5 cellular contexts compared by ENCODE assay signal in genomic region chr5:17149786-17150185, GRCh38.
"Had no signal": no experiment of that assay in that cellular context is flagged by ENCODE, and none has a peak within 500 bp of the region (broad histone marks: within the 10 kb centered on the region; RNA-seq: fewer than 3 reads in every experiment).

No MANE protein-coding gene starts in this region.

- H3K4me3 ChIP-seq: GM23338 had no signal

- H3K27ac Mint-ChIP-seq: GM23338, H9, IgD-negative memory B cell had no signal

- H3K4me2 ChIP-seq: GM23338 had no signal

- H2AFZ ChIP-seq: GM23338 had no signal

- DNase-seq: H9, HCEC 1CT, KBM-7 had no signal

- H3K9me3 Mint-ChIP-seq: GM23338, H9 had no signal

- H3K27me3 Mint-ChIP-seq: IgD-negative memory B cell had no signal

- H3K4me3 Mint-ChIP-seq: GM23338, H9, IgD-negative memory B cell had no signal
